1 cellular context compared by ENCODE assay signal in the genomic region with DNA sequence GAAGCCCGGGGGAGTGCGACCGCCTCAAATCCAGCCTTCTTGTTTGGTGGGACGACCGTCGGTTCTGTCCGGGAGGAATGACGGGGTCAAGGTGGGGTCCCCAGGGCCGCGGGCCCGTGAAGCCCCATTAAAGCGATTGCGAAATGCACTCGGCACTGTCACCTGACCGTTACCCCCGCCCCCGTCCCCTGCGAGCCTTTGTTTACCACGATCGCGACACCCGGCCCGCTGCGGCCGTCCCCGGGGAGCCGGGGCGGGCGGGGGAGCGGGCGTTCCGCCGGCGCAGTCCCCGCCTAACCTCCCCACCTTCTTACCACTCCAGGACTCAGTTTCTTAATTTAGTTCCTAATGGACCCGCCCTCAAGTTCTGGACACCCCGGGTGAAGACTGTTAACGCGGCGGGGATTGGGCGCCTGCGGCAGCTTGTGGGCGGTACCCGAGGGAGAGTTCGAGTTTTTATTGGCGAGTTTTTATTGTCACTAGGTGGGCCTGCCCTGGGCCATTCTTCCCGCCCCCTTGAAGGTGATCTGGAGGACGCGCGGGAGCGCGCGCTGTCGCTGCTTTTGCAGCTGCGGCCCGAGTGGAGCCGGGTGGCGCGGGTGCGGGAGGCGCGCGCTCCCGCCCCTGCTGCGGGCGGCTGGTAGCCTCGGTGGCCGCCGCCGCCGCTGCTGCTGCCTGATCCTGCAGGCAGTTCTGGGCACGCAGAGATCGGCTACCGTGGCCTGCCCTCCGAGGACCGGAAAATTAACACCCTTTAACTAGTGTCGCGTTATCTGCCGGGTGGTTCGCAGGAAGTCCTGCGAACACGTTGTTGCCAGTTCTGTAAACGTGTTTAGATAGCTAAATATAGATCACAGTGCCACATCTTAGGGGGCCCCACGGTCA.
TF ChIP-seq lines count a peak whose summit lies in the region.

No MANE protein-coding gene starts in this region.

TF ChIP-seq in K562, 482 proteins besides CTCF, POLR2A, EP300 and RAD21 (continued from another document and continues in another):
- TF ChIP-seq, protein P1, sequence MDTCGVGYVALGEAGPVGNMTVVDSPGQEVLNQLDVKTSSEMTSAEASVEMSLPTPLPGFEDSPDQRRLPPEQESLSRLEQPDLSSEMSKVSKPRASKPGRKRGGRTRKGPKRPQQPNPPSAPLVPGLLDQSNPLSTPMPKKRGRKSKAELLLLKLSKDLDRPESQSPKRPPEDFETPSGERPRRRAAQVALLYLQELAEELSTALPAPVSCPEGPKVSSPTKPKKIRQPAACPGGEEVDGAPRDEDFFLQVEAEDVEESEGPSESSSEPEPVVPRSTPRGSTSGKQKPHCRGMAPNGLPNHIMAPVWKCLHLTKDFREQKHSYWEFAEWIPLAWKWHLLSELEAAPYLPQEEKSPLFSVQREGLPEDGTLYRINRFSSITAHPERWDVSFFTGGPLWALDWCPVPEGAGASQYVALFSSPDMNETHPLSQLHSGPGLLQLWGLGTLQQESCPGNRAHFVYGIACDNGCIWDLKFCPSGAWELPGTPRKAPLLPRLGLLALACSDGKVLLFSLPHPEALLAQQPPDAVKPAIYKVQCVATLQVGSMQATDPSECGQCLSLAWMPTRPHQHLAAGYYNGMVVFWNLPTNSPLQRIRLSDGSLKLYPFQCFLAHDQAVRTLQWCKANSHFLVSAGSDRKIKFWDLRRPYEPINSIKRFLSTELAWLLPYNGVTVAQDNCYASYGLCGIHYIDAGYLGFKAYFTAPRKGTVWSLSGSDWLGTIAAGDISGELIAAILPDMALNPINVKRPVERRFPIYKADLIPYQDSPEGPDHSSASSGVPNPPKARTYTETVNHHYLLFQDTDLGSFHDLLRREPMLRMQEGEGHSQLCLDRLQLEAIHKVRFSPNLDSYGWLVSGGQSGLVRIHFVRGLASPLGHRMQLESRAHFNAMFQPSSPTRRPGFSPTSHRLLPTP (IDR thresholded peaks at IDR 0.05; ENCODE audit: borderline replicate concordance, extremely low read depth, insufficient read length), result no peak
- TF ChIP-seq RNF2 (IDR thresholded peaks at IDR 0.05) (no peak; the same call in 1 of the 2 replicates), MXI1 (IDR thresholded peaks at IDR 0.05; ENCODE audit: low read depth, low read length) (0 out of 2 replicates have a peak, but pooled peaks have one; percentile 6), CSDE1 (IDR thresholded peaks at IDR 0.05) (no peak), KDM5B (IDR thresholded peaks at IDR 0.05; ENCODE audit: insufficient replicate concordance, low read depth, low read length) (peak; percentile 72), STAT5B (CRISPR knock-in tag; IDR thresholded peaks at IDR 0.05) (no peak), PCBP1 (IDR thresholded peaks at IDR 0.05; ENCODE audit: low read depth, low read length, poor library complexity, severe bottlenecking) (peak; percentile 70), MYC (IDR thresholded peaks at IDR 0.05; ENCODE audit: low read depth, low read length) (peak; percentile 74), MYC (CRISPR knock-in tag; IDR thresholded peaks at IDR 0.05; ENCODE audit: borderline replicate concordance, low read depth) (no peak), STAT5A (IDR thresholded peaks at IDR 0.05; ENCODE audit: borderline replicate concordance, low read length) (no peak), RFX7 (CRISPR knock-in tag; IDR thresholded peaks at IDR 0.05) (no peak), KLF13 (tag; IDR thresholded peaks at IDR 0.05; ENCODE audit: borderline replicate concordance, low read depth) (no peak), DNMT1 (IDR thresholded peaks at IDR 0.05) (no peak), MAFG (tag; conservative IDR thresholded peaks at IDR 0.05) (no peak), ZNF133 (CRISPR knock-in tag; IDR thresholded peaks at IDR 0.05) (no peak), WHSC1 (IDR thresholded peaks at IDR 0.05; ENCODE audit: low read length) (no peak), FOS (IDR thresholded peaks at IDR 0.05; ENCODE audit: extremely low read depth, insufficient read length) (peak; percentile 19), RBM25 (IDR thresholded peaks at IDR 0.05; ENCODE audit: low read depth, low read length, severe bottlenecking) (peak; percentile 29), NCOA2 (IDR thresholded peaks at IDR 0.05; ENCODE audit: partially characterized antibody in 2 of 2) (no peak), JUND (IDR thresholded peaks at IDR 0.05; ENCODE audit: borderline replicate concordance, low read depth, low read length) (0 out of 2 replicates have a peak, but pooled peaks have one; percentile 11), JUND (tag; IDR thresholded peaks at IDR 0.05; ENCODE audit: borderline replicate concordance, low read depth, low read length) (peak; percentile 14; the same call in 1 of the 3 replicates), HEY1 (CRISPR knock-in tag; IDR thresholded peaks at IDR 0.05; ENCODE audit: borderline replicate concordance) (no peak), ZNF764 (CRISPR knock-in tag; IDR thresholded peaks at IDR 0.05; ENCODE audit: low read depth) (no peak), NFIC (IDR thresholded peaks at IDR 0.05) (no peak), COPS2 (conservative IDR thresholded peaks at IDR 0.05) (no peak), KLF16 (IDR thresholded peaks at IDR 0.05) (no peak), YY1 (IDR thresholded peaks at IDR 0.05; ENCODE audit: borderline replicate concordance in 1 of 3, control insufficient read depth in 1 of 3, extremely low read depth in 1 of 3, insufficient read depth in 3 of 3, insufficient read length in 1 of 3, insufficient replicate concordance in 2 of 3, low read depth in 1 of 3, low read length in 2 of 3) (peak in 2 of 3 experiments; percentile 54 to 56)
- TF ChIP-seq, protein P2, sequence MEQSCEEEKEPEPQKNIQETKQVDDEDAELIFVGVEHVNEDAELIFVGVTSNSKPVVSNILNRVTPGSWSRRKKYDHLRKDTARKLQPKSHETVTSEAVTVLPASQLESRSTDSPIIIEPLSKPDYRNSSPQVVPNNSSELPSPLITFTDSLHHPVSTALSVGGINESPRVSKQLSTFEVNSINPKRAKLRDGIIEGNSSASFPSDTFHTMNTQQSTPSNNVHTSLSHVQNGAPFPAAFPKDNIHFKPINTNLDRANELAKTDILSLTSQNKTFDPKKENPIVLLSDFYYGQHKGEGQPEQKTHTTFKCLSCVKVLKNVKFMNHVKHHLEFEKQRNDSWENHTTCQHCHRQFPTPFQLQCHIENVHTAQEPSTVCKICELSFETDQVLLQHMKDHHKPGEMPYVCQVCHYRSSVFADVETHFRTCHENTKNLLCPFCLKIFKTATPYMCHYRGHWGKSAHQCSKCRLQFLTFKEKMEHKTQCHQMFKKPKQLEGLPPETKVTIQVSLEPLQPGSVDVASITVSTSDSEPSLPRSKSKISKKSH (CRISPR knock-in tag; IDR thresholded peaks at IDR 0.05), result no peak
- TF ChIP-seq, protein P3, sequence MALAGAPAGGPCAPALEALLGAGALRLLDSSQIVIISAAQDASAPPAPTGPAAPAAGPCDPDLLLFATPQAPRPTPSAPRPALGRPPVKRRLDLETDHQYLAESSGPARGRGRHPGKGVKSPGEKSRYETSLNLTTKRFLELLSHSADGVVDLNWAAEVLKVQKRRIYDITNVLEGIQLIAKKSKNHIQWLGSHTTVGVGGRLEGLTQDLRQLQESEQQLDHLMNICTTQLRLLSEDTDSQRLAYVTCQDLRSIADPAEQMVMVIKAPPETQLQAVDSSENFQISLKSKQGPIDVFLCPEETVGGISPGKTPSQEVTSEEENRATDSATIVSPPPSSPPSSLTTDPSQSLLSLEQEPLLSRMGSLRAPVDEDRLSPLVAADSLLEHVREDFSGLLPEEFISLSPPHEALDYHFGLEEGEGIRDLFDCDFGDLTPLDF (CRISPR knock-in tag; IDR thresholded peaks at IDR 0.05), result peak; percentile 84; the same call in 1 of the 2 replicates
- TF ChIP-seq, protein P4, sequence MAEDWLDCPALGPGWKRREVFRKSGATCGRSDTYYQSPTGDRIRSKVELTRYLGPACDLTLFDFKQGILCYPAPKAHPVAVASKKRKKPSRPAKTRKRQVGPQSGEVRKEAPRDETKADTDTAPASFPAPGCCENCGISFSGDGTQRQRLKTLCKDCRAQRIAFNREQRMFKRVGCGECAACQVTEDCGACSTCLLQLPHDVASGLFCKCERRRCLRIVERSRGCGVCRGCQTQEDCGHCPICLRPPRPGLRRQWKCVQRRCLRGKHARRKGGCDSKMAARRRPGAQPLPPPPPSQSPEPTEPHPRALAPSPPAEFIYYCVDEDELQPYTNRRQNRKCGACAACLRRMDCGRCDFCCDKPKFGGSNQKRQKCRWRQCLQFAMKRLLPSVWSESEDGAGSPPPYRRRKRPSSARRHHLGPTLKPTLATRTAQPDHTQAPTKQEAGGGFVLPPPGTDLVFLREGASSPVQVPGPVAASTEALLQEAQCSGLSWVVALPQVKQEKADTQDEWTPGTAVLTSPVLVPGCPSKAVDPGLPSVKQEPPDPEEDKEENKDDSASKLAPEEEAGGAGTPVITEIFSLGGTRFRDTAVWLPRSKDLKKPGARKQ (CRISPR knock-in tag; IDR thresholded peaks at IDR 0.05), result no peak
- TF ChIP-seq, protein P5, sequence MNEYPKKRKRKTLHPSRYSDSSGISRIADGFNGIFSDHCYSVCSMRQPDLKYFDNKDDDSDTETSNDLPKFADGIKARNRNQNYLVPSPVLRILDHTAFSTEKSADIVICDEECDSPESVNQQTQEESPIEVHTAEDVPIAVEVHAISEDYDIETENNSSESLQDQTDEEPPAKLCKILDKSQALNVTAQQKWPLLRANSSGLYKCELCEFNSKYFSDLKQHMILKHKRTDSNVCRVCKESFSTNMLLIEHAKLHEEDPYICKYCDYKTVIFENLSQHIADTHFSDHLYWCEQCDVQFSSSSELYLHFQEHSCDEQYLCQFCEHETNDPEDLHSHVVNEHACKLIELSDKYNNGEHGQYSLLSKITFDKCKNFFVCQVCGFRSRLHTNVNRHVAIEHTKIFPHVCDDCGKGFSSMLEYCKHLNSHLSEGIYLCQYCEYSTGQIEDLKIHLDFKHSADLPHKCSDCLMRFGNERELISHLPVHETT (CRISPR knock-in tag; conservative IDR thresholded peaks at IDR 0.05 in 1 of 2, IDR thresholded peaks at IDR 0.05 in 1 of 2), result peak in 1 of 2 experiments; percentile 63; a peak in 1 of 4 replicates
- TF ChIP-seq, protein P6, sequence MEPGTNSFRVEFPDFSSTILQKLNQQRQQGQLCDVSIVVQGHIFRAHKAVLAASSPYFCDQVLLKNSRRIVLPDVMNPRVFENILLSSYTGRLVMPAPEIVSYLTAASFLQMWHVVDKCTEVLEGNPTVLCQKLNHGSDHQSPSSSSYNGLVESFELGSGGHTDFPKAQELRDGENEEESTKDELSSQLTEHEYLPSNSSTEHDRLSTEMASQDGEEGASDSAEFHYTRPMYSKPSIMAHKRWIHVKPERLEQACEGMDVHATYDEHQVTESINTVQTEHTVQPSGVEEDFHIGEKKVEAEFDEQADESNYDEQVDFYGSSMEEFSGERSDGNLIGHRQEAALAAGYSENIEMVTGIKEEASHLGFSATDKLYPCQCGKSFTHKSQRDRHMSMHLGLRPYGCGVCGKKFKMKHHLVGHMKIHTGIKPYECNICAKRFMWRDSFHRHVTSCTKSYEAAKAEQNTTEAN (CRISPR knock-in tag; IDR thresholded peaks at IDR 0.05), result no peak
- TF ChIP-seq, protein P7, sequence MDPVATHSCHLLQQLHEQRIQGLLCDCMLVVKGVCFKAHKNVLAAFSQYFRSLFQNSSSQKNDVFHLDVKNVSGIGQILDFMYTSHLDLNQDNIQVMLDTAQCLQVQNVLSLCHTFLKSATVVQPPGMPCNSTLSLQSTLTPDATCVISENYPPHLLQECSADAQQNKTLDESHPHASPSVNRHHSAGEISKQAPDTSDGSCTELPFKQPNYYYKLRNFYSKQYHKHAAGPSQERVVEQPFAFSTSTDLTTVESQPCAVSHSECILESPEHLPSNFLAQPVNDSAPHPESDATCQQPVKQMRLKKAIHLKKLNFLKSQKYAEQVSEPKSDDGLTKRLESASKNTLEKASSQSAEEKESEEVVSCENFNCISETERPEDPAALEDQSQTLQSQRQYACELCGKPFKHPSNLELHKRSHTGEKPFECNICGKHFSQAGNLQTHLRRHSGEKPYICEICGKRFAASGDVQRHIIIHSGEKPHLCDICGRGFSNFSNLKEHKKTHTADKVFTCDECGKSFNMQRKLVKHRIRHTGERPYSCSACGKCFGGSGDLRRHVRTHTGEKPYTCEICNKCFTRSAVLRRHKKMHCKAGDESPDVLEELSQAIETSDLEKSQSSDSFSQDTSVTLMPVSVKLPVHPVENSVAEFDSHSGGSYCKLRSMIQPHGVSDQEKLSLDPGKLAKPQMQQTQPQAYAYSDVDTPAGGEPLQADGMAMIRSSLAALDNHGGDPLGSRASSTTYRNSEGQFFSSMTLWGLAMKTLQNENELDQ (CRISPR knock-in tag; IDR thresholded peaks at IDR 0.05; ENCODE audit: borderline replicate concordance), result no peak
- TF ChIP-seq, protein P8, sequence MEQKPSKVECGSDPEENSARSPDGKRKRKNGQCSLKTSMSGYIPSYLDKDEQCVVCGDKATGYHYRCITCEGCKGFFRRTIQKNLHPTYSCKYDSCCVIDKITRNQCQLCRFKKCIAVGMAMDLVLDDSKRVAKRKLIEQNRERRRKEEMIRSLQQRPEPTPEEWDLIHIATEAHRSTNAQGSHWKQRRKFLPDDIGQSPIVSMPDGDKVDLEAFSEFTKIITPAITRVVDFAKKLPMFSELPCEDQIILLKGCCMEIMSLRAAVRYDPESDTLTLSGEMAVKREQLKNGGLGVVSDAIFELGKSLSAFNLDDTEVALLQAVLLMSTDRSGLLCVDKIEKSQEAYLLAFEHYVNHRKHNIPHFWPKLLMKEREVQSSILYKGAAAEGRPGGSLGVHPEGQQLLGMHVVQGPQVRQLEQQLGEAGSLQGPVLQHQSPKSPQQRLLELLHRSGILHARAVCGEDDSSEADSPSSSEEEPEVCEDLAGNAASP (IDR thresholded peaks at IDR 0.05), result no peak
- TF ChIP-seq, protein P9, sequence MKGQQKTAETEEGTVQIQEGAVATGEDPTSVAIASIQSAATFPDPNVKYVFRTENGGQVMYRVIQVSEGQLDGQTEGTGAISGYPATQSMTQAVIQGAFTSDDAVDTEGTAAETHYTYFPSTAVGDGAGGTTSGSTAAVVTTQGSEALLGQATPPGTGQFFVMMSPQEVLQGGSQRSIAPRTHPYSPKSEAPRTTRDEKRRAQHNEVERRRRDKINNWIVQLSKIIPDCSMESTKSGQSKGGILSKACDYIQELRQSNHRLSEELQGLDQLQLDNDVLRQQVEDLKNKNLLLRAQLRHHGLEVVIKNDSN (CRISPR knock-in tag; IDR thresholded peaks at IDR 0.05), result peak; percentile 75
- TF ChIP-seq, protein P10, sequence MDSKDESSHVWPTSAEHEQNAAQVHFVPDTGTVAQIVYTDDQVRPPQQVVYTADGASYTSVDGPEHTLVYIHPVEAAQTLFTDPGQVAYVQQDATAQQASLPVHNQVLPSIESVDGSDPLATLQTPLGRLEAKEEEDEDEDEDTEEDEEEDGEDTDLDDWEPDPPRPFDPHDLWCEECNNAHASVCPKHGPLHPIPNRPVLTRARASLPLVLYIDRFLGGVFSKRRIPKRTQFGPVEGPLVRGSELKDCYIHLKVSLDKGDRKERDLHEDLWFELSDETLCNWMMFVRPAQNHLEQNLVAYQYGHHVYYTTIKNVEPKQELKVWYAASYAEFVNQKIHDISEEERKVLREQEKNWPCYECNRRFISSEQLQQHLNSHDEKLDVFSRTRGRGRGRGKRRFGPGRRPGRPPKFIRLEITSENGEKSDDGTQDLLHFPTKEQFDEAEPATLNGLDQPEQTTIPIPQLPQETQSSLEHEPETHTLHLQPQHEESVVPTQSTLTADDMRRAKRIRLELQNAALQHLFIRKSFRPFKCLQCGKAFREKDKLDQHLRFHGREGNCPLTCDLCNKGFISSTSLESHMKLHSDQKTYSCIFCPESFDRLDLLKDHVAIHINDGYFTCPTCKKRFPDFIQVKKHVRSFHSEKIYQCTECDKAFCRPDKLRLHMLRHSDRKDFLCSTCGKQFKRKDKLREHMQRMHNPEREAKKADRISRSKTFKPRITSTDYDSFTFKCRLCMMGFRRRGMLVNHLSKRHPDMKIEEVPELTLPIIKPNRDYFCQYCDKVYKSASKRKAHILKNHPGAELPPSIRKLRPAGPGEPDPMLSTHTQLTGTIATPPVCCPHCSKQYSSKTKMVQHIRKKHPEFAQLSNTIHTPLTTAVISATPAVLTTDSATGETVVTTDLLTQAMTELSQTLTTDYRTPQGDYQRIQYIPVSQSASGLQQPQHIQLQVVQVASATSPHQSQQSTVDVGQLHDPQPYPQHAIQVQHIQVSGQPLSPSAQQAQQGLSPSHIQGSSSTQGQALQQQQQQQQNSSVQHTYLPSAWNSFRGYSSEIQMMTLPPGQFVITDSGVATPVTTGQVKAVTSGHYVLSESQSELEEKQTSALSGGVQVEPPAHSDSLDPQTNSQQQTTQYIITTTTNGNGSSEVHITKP (IDR thresholded peaks at IDR 0.05; ENCODE audit: partially characterized antibody), result peak; percentile 87
